In the genomic region with DNA sequence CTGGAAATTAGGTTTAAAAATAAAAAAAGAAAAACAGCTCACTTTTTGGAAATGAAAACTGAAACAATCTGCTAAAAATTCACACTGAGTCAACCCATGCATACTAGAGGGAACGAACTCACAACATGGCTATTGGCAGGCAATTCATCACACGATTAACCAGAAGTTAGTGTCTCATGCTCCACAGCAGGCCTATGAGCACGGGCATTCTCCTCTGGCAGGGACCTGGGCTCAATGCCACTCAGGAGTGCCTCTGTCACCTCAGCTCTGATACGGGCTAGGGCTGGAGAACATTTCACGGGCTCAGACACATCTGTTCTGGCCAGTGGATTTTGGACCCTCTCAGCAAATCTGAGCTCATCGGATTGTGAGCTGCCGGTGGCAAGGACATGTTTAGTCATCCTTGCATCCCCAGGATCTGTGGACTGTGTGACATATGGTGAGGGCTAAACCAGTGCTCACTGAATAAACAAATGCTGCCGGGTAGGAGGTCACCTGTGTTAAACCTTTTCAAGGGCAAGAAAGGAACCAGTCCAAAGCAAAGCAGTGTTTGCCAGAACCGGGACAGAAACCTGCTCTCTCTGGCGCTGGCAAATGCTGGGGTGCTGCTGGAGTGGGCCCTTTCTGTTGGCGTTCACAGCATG, we compare ENCODE assay signal across 1 cellular context.
TF ChIP-seq lines count a peak whose summit lies in the region.

No MANE protein-coding gene starts in this region.

TF ChIP-seq in HepG2, 621 proteins besides CTCF, POLR2A, EP300 and RAD21 (continued from another document and continues in another):
- TF ChIP-seq ZNF451 (CRISPR knock-in tag; IDR thresholded peaks at IDR 0.05) (no peak), PHF8 (CRISPR knock-in tag; IDR thresholded peaks at IDR 0.05) (no peak), SATB2 (CRISPR knock-in tag; IDR thresholded peaks at IDR 0.05) (no peak), ZNF670 (CRISPR knock-in tag; IDR thresholded peaks at IDR 0.05; ENCODE audit: borderline replicate concordance) (peak; percentile 81; the same call in 1 of the 2 replicates), FOXA1 (IDR thresholded peaks at IDR 0.05) (no peak), FOXA1 (CRISPR knock-in tag; IDR thresholded peaks at IDR 0.05) (peak; percentile 64), ZNF232 (CRISPR knock-in tag; IDR thresholded peaks at IDR 0.05; ENCODE audit: borderline replicate concordance) (peak; percentile 31; the same call in 1 of the 2 replicates), ZNF121 (CRISPR knock-in tag; IDR thresholded peaks at IDR 0.05) (peak; percentile 16; the same call in 1 of the 2 replicates), SP1 (IDR thresholded peaks at IDR 0.05) (no peak), SP1 (CRISPR knock-in tag; IDR thresholded peaks at IDR 0.05) (no peak), AGO1 (IDR thresholded peaks at IDR 0.05; ENCODE audit: low read depth, low read length, poor library complexity, severe bottlenecking) (no peak), U2AF2 (IDR thresholded peaks at IDR 0.05; ENCODE audit: low read depth, low read length) (no peak), FIP1L1 (IDR thresholded peaks at IDR 0.05; ENCODE audit: borderline replicate concordance, insufficient read depth, low read depth, low read length) (no peak), SOX5 (CRISPR knock-in tag; IDR thresholded peaks at IDR 0.05; ENCODE audit: borderline replicate concordance) (peak; percentile 67), MIER3 (CRISPR knock-in tag; IDR thresholded peaks at IDR 0.05; ENCODE audit: borderline replicate concordance) (peak; percentile 59; the same call in 1 of the 2 replicates), LCORL (IDR thresholded peaks at IDR 0.05) (no peak), LCORL (CRISPR knock-in tag; IDR thresholded peaks at IDR 0.05) (peak; percentile 95), BHLHE40 (IDR thresholded peaks at IDR 0.05; ENCODE audit: low read length) (0 out of 2 replicates have a peak, but pooled peaks have one; percentile 10), RNF2 (conservative IDR thresholded peaks at IDR 0.05; ENCODE audit: low read depth) (no peak), ZIK1 (CRISPR knock-in tag; IDR thresholded peaks at IDR 0.05; ENCODE audit: borderline replicate concordance, low read depth) (0 out of 2 replicates have a peak, but pooled peaks have one; percentile 21), ERF (CRISPR knock-in tag; IDR thresholded peaks at IDR 0.05) (peak; percentile 85), ZNF432 (CRISPR knock-in tag; IDR thresholded peaks at IDR 0.05; ENCODE audit: borderline replicate concordance) (no peak), NCOR1 (IDR thresholded peaks at IDR 0.05; ENCODE audit: borderline replicate concordance, low read length) (no peak; the same call in 1 of the 2 replicates), ZNF7 (CRISPR knock-in tag; IDR thresholded peaks at IDR 0.05) (no peak), ZFP37 (CRISPR knock-in tag; IDR thresholded peaks at IDR 0.05; ENCODE audit: borderline replicate concordance) (peak; percentile 36; the same call in 1 of the 2 replicates), CCAR2 (optimal IDR thresholded peaks at IDR 0.05; ENCODE audit: low read depth, low read length) (no peak), RBM39 (IDR thresholded peaks at IDR 0.05; ENCODE audit: low read depth, low read length, poor library complexity, severe bottlenecking) (no peak)
- TF ChIP-seq, protein P1, sequence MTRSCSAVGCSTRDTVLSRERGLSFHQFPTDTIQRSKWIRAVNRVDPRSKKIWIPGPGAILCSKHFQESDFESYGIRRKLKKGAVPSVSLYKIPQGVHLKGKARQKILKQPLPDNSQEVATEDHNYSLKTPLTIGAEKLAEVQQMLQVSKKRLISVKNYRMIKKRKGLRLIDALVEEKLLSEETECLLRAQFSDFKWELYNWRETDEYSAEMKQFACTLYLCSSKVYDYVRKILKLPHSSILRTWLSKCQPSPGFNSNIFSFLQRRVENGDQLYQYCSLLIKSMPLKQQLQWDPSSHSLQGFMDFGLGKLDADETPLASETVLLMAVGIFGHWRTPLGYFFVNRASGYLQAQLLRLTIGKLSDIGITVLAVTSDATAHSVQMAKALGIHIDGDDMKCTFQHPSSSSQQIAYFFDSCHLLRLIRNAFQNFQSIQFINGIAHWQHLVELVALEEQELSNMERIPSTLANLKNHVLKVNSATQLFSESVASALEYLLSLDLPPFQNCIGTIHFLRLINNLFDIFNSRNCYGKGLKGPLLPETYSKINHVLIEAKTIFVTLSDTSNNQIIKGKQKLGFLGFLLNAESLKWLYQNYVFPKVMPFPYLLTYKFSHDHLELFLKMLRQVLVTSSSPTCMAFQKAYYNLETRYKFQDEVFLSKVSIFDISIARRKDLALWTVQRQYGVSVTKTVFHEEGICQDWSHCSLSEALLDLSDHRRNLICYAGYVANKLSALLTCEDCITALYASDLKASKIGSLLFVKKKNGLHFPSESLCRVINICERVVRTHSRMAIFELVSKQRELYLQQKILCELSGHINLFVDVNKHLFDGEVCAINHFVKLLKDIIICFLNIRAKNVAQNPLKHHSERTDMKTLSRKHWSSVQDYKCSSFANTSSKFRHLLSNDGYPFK (CRISPR knock-in tag; IDR thresholded peaks at IDR 0.05; ENCODE audit: borderline replicate concordance): peak; percentile 42; the same call in 1 of the 2 replicates
- TF ChIP-seq, protein P2, sequence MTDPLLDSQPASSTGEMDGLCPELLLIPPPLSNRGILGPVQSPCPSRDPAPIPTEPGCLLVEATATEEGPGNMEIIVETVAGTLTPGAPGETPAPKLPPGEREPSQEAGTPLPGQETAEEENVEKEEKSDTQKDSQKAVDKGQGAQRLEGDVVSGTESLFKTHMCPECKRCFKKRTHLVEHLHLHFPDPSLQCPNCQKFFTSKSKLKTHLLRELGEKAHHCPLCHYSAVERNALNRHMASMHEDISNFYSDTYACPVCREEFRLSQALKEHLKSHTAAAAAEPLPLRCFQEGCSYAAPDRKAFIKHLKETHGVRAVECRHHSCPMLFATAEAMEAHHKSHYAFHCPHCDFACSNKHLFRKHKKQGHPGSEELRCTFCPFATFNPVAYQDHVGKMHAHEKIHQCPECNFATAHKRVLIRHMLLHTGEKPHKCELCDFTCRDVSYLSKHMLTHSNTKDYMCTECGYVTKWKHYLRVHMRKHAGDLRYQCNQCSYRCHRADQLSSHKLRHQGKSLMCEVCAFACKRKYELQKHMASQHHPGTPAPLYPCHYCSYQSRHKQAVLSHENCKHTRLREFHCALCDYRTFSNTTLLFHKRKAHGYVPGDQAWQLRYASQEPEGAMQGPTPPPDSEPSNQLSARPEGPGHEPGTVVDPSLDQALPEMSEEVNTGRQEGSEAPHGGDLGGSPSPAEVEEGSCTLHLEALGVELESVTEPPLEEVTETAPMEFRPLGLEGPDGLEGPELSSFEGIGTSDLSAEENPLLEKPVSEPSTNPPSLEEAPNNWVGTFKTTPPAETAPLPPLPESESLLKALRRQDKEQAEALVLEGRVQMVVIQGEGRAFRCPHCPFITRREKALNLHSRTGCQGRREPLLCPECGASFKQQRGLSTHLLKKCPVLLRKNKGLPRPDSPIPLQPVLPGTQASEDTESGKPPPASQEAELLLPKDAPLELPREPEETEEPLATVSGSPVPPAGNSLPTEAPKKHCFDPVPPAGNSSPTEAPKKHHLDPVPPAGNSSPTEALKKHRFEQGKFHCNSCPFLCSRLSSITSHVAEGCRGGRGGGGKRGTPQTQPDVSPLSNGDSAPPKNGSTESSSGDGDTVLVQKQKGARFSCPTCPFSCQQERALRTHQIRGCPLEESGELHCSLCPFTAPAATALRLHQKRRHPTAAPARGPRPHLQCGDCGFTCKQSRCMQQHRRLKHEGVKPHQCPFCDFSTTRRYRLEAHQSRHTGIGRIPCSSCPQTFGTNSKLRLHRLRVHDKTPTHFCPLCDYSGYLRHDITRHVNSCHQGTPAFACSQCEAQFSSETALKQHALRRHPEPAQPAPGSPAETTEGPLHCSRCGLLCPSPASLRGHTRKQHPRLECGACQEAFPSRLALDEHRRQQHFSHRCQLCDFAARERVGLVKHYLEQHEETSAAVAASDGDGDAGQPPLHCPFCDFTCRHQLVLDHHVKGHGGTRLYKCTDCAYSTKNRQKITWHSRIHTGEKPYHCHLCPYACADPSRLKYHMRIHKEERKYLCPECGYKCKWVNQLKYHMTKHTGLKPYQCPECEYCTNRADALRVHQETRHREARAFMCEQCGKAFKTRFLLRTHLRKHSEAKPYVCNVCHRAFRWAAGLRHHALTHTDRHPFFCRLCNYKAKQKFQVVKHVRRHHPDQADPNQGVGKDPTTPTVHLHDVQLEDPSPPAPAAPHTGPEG (CRISPR knock-in tag; IDR thresholded peaks at IDR 0.05): no peak
- TF ChIP-seq, protein P3, sequence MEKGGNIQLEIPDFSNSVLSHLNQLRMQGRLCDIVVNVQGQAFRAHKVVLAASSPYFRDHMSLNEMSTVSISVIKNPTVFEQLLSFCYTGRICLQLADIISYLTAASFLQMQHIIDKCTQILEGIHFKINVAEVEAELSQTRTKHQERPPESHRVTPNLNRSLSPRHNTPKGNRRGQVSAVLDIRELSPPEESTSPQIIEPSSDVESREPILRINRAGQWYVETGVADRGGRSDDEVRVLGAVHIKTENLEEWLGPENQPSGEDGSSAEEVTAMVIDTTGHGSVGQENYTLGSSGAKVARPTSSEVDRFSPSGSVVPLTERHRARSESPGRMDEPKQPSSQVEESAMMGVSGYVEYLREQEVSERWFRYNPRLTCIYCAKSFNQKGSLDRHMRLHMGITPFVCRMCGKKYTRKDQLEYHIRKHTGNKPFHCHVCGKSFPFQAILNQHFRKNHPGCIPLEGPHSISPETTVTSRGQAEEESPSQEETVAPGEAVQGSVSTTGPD (CRISPR knock-in tag; IDR thresholded peaks at IDR 0.05): peak; percentile 92
- TF ChIP-seq, protein P4, sequence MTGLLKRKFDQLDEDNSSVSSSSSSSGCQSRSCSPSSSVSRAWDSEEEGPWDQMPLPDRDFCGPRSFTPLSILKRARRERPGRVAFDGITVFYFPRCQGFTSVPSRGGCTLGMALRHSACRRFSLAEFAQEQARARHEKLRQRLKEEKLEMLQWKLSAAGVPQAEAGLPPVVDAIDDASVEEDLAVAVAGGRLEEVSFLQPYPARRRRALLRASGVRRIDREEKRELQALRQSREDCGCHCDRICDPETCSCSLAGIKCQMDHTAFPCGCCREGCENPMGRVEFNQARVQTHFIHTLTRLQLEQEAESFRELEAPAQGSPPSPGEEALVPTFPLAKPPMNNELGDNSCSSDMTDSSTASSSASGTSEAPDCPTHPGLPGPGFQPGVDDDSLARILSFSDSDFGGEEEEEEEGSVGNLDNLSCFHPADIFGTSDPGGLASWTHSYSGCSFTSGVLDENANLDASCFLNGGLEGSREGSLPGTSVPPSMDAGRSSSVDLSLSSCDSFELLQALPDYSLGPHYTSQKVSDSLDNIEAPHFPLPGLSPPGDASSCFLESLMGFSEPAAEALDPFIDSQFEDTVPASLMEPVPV (CRISPR knock-in tag; IDR thresholded peaks at IDR 0.05): no peak
- TF ChIP-seq, protein P5, sequence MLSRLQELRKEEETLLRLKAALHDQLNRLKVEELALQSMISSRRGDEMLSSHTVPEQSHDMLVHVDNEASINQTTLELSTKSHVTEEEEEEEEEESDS (CRISPR knock-in tag; IDR thresholded peaks at IDR 0.05; ENCODE audit: borderline replicate concordance): no peak
- TF ChIP-seq, protein P6, sequence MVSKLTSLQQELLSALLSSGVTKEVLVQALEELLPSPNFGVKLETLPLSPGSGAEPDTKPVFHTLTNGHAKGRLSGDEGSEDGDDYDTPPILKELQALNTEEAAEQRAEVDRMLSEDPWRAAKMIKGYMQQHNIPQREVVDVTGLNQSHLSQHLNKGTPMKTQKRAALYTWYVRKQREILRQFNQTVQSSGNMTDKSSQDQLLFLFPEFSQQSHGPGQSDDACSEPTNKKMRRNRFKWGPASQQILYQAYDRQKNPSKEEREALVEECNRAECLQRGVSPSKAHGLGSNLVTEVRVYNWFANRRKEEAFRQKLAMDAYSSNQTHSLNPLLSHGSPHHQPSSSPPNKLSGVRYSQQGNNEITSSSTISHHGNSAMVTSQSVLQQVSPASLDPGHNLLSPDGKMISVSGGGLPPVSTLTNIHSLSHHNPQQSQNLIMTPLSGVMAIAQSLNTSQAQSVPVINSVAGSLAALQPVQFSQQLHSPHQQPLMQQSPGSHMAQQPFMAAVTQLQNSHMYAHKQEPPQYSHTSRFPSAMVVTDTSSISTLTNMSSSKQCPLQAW (CRISPR knock-in tag; IDR thresholded peaks at IDR 0.05): peak; percentile 72; the same call in 1 of the 2 replicates
- TF ChIP-seq, protein P7, sequence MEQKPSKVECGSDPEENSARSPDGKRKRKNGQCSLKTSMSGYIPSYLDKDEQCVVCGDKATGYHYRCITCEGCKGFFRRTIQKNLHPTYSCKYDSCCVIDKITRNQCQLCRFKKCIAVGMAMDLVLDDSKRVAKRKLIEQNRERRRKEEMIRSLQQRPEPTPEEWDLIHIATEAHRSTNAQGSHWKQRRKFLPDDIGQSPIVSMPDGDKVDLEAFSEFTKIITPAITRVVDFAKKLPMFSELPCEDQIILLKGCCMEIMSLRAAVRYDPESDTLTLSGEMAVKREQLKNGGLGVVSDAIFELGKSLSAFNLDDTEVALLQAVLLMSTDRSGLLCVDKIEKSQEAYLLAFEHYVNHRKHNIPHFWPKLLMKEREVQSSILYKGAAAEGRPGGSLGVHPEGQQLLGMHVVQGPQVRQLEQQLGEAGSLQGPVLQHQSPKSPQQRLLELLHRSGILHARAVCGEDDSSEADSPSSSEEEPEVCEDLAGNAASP (CRISPR knock-in tag; IDR thresholded peaks at IDR 0.05; ENCODE audit: borderline replicate concordance): peak; percentile 51; the same call in 1 of the 2 replicates
- TF ChIP-seq, protein P8, sequence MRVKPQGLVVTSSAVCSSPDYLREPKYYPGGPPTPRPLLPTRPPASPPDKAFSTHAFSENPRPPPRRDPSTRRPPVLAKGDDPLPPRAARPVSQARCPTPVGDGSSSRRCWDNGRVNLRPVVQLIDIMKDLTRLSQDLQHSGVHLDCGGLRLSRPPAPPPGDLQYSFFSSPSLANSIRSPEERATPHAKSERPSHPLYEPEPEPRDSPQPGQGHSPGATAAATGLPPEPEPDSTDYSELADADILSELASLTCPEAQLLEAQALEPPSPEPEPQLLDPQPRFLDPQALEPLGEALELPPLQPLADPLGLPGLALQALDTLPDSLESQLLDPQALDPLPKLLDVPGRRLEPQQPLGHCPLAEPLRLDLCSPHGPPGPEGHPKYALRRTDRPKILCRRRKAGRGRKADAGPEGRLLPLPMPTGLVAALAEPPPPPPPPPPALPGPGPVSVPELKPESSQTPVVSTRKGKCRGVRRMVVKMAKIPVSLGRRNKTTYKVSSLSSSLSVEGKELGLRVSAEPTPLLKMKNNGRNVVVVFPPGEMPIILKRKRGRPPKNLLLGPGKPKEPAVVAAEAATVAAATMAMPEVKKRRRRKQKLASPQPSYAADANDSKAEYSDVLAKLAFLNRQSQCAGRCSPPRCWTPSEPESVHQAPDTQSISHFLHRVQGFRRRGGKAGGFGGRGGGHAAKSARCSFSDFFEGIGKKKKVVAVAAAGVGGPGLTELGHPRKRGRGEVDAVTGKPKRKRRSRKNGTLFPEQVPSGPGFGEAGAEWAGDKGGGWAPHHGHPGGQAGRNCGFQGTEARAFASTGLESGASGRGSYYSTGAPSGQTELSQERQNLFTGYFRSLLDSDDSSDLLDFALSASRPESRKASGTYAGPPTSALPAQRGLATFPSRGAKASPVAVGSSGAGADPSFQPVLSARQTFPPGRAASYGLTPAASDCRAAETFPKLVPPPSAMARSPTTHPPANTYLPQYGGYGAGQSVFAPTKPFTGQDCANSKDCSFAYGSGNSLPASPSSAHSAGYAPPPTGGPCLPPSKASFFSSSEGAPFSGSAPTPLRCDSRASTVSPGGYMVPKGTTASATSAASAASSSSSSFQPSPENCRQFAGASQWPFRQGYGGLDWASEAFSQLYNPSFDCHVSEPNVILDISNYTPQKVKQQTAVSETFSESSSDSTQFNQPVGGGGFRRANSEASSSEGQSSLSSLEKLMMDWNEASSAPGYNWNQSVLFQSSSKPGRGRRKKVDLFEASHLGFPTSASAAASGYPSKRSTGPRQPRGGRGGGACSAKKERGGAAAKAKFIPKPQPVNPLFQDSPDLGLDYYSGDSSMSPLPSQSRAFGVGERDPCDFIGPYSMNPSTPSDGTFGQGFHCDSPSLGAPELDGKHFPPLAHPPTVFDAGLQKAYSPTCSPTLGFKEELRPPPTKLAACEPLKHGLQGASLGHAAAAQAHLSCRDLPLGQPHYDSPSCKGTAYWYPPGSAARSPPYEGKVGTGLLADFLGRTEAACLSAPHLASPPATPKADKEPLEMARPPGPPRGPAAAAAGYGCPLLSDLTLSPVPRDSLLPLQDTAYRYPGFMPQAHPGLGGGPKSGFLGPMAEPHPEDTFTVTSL (CRISPR knock-in tag; IDR thresholded peaks at IDR 0.05; ENCODE audit: borderline replicate concordance): peak; percentile 89; the same call in 1 of the 2 replicates
